Comparison of ENCODE assay signal across 15 cellular contexts in the genomic region with DNA sequence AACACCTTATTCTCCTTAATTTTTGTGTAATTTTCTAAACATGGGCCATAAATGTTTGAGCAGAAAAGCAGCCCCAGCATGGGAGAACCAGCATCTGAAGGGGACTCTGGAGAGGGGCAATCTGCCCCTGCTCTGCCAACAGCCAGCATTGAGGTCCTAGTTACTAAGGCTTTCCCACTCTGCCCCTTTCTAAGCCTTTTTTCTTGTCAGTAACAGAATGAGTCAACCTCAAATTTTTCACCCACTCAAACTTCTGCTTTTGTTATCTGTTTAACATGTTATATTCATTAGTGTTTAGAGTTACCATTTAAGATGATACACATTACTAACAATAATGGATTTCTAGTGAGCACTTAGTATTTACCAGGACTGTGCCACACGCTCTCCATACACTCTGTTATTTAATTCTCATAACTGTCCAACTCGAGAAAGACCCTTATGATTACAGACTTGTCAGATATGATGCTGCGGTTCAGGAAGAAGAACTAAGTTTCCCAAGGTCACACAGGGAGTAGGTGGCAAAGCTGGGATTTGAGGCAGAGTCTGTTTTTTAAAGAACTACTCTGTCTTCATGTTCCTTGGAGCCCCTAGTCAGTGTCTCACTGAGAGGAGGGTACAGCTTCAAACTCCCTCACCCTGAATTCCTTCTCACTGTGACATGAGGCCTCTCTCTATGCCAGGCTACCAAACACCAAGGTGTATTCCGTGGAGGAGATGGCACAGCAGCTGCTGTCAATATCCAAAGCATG. TPM values are rescaled to one million over a fixed set of nuclear protein-coding genes. Genes with fewer than 3 reads are reported as not detected.
DNase-seq lines count a peak whose midpoint lies in the region; ATAC-seq and TF ChIP-seq lines count a peak whose summit lies in the region.
"Had no signal": no experiment of that assay in that cellular context is flagged by ENCODE, and none has a peak within 500 bp of the region (broad histone marks: within the 10 kb centered on the region; RNA-seq: fewer than 3 reads in every experiment).

No MANE protein-coding gene starts in this region.

- H3K4me3 ChIP-seq in fibroblast of the aortic adventitia (ENCODE audit: low read depth, low read length): no peak overlapping the region
- H3K4me3 ChIP-seq: vagina had no signal

- DNase-seq in fibroblast of the aortic adventitia (ENCODE audit: low read depth) (peak; percentile 31), T-helper 9 cell (no peak), anterior cingulate cortex (lab: John Stamatoyannopoulos, UW) (no peak), NCI-H2227 treated with DMSO at 0.1 percent for 48 hours (lab: John Stamatoyannopoulos, UW) (no peak)
- DNase-seq in activated CD4-positive, alpha-beta T cell treated with anti-CD3 and anti-CD28 coated beads for 1 hour: no peak
- DNase-seq: cortex of kidney; hypothalamus; naive B cell; NCI-H2029 treated with DMSO at 0.1 percent for 48 hours; SK-N-SH; stimulated activated CD4-positive, alpha-beta T cell treated with anti-CD3 and anti-CD28 coated beads, Interleukin-4, amount 100 ng/mL, for 4 hours had no signal

- TF ChIP-seq CTCF in fibroblast of the aortic adventitia (IDR thresholded peaks at IDR 0.05; ENCODE audit: insufficient read depth, low read length): no peak

- peak; percentile 75 for ATAC-seq in GM18868 (IDR thresholded peaks at IDR 0.05; ENCODE audit: unreplicated experiment)
- ATAC-seq in GM21737 (IDR thresholded peaks at IDR 0.05; ENCODE audit: unreplicated experiment): peak; percentile 45
- ATAC-seq in HG03342 (IDR thresholded peaks at IDR 0.05; ENCODE audit: unreplicated experiment): peak; percentile 69

RNA-seq across cellular contexts. Expression of a gene that starts 19.9 kb away (rescaled TPM):
- total RNA-seq in fibroblast of the aortic adventitia (ENCODE audit: low replicate concordance): 8.6 and 10.9 TPM in 2 replicates
